10 cellular contexts compared by ENCODE assay signal in the genomic region with DNA sequence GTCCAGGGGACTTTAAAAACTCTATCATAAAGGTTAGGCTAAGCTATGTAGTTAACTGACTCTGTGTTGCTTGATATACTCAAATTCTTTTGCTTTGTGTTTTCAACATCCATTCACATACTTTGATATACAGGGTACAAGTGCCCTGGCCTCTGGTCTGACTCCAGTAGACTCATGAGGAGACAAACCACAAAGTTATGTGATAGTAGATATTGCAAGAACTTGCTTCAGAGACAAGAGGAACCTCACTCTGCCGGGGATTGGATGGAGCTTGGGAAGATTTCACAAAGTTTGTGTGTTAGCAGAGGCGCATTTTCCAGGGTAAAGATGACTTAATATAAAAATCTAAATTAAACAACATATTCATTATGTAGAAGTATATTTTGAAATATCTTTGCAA. TPM values are rescaled to one million over a fixed set of nuclear protein-coding genes. Genes with fewer than 3 reads are reported as not detected.
DNase-seq lines count a peak whose midpoint lies in the region; ATAC-seq, FAIRE-seq and TF ChIP-seq lines count a peak whose summit lies in the region.
"Had no signal": no experiment of that assay in that cellular context is flagged by ENCODE, and none has a peak within 500 bp of the region (broad histone marks: within the 10 kb centered on the region; RNA-seq: fewer than 3 reads in every experiment).

No MANE protein-coding gene starts in this region.

- no peak for TF ChIP-seq RAD21 in K562 (CRISPR knock-in tag; conservative IDR thresholded peaks at IDR 0.05 in 1 of 2, IDR thresholded peaks at IDR 0.05 in 1 of 2)

- H3K27ac Mint-ChIP-seq in CD4-positive, alpha-beta memory T cell: no peak overlapping the region

- no peaks in the 10 kb centered on the region for H3K9me1 ChIP-seq in K562 (ENCODE audit: control insufficient read depth, insufficient read depth, low read length)

- peaks cover 26% of the 10 kb centered on the region for H3K79me2 ChIP-seq in K562 (ENCODE audit: control insufficient read depth, insufficient read depth, low read length)

- TF ChIP-seq POLR2A in K562 (conservative IDR thresholded peaks at IDR 0.05): no peak
- TF ChIP-seq POLR2A in erythroblast (IDR thresholded peaks at IDR 0.05; ENCODE audit: low read length): no peak

- CTCF ChIA-PET in CD4-positive, alpha-beta memory T cell (lab: Charles Lee; ENCODE audit: partially characterized antibody): no interaction called here
- CTCF ChIA-PET in K562 (lab: Yijun Ruan, JAX; ENCODE audit: low intra/inter-chr PET ratio): no interaction called here

- H3K27me3 ChIP-seq in CD4-positive, alpha-beta memory T cell (ENCODE audit: insufficient read depth, low read length): no peaks in the 10 kb centered on the region
- H3K27me3 ChIP-seq in K562 (ENCODE audit: control insufficient read depth in 2 of 2, insufficient read depth in 2 of 2, low read length in 2 of 2): no peaks in the 10 kb centered on the region

- DNase-seq in CD4-positive, alpha-beta memory T cell: no peak
- DNase-seq in LNCaP clone FGC (ENCODE audit: low read depth) (no peak), K562 (ENCODE audit: extremely low read depth in 1 of 4, low spot score in 3 of 4) (peak in 2 of 4 experiments; percentile 17 to 31), myocyte (ENCODE audit: low read depth) (peak; percentile 31), NCI-H2029 (lab: John Stamatoyannopoulos, UW) (no peak), NCI-H2227 (lab: John Stamatoyannopoulos, UW; ENCODE audit: unreplicated experiment) (no peak), erythroblast (lab: John Stamatoyannopoulos, UW) (no peak)
- DNase-seq: NCI-H526 had no signal

- no peak for TF ChIP-seq CTCF in LNCaP clone FGC (IDR thresholded peaks at IDR 0.05; ENCODE audit: control insufficient read depth, extremely low read depth, insufficient read depth)
- TF ChIP-seq CTCF in K562 (IDR thresholded peaks at IDR 0.05 in 2 of 3, conservative IDR thresholded peaks at IDR 0.05 in 1 of 3; ENCODE audit: insufficient read depth in 2 of 3, low read depth in 1 of 3, low read length in 3 of 3): no peak

- intact Hi-C loops in CD4-positive, alpha-beta memory T cell (cut with micrococcal nuclease): loop anchor here (5.0 to 10.0 kb wide), 3 partner anchors 461 to 1651 kb away; partner anchors contain the start of genes FMO4 and KIFAP3
- intact Hi-C loops in K562 (cut with micrococcal nuclease): loop anchor here (5.0 to 10.0 kb wide), 3 partner anchors 461 to 861 kb away; partner anchors contain the start of genes KIFAP3 and SCYL3

- ATAC-seq in K562 (peak; percentile 6; the same call in 1 of the 3 replicates), HG02610 (IDR thresholded peaks at IDR 0.05; ENCODE audit: unreplicated experiment) (no peak)

- H3K4me1 Mint-ChIP-seq in CD4-positive, alpha-beta memory T cell: peaks cover 11 to 22% (median 13%) of the 10 kb centered on the region in 4 donors

- 52% methylated on average over 2 of the region's 2 CpGs for WGBS in K562 (ENCODE audit: insufficient coverage, low coverage, missing lambda C conversion rate)

- H3K9me3 ChIP-seq in CD4-positive, alpha-beta memory T cell (ENCODE audit: control insufficient read depth in 1 of 2, low read length in 2 of 2): no peaks in the 10 kb centered on the region
- no peaks in the 10 kb centered on the region for H3K9me3 ChIP-seq in K562 (replicated peaks; ENCODE audit: control insufficient read depth, insufficient read depth, low read depth, low read length)
- H3K9me3 ChIP-seq: prostate gland had no signal

- no peaks in the 10 kb centered on the region for H3K27me3 Mint-ChIP-seq in CD4-positive, alpha-beta memory T cell

- peak overlapping the region; percentile 92 for H3K27ac ChIP-seq in CD4-positive, alpha-beta memory T cell (ENCODE audit: low read depth, low read length)
- H3K27ac ChIP-seq in K562 (ENCODE audit: extremely low read depth, low read depth, low read length): no peak overlapping the region

- peak overlapping the region in 1 of 2 experiments; percentile 95; a peak in 2 of 4 replicates for H3K9ac ChIP-seq in K562 (ENCODE audit: insufficient read depth in 1 of 2, low read depth in 2 of 2, low read length in 2 of 2)

- no peak overlapping the region for H3K4me3 Mint-ChIP-seq in CD4-positive, alpha-beta memory T cell

- H4K20me1 ChIP-seq in K562 (replicated peaks; ENCODE audit: control insufficient read depth, insufficient read depth, low read length): no peaks in the 10 kb centered on the region

- peak overlapping the region; percentile 100; the same call in 1 of the 2 replicates for H2AFZ ChIP-seq in K562 (ENCODE audit: low read depth, low read length)

- BruUV-seq in K562 (replicated peaks; lab: Mats Ljungman, UMichigan): no TSS peak

- H3K4me3 ChIP-seq in CD4-positive, alpha-beta memory T cell (ENCODE audit: low read length in 2 of 2): no peak overlapping the region
- H3K4me3 ChIP-seq in LNCaP clone FGC (ENCODE audit: low read depth, low read length) (peak overlapping the region; percentile 89), K562 (peak overlapping the region; percentile 64)

- peak; percentile 51 for FAIRE-seq in K562 (lab: Jason Lieb, UNC)

- H3K9me3 Mint-ChIP-seq in CD4-positive, alpha-beta memory T cell: no peaks in the 10 kb centered on the region

- POLR2A ChIA-PET in CD4-positive, alpha-beta memory T cell (lab: Charles Lee; ENCODE audit: partially characterized antibody): no interaction called here
- POLR2A ChIA-PET in K562 (lab: Yijun Ruan, JAX): interaction anchor here (0.8 to 1.2 kb wide), 4 partner anchors 9 to 127 kb away, joined by 3 to 4 read pairs (median 3); no protein-coding TSS in a partner anchor

- in situ Hi-C loops in K562 (cut with MboI): loop anchor here (25.0 kb wide), 1 partner anchor 1079 kb away; the partner anchor contains the start of gene MYOCOS

- peaks cover 2 to 11% of the 10 kb centered on the region in 2 donors for H3K36me3 Mint-ChIP-seq in CD4-positive, alpha-beta memory T cell

- peak overlapping the region; percentile 98 for H3K4me2 ChIP-seq in K562 (ENCODE audit: insufficient read depth, low read length)

- TF ChIP-seq EP300 in K562 (IDR thresholded peaks at IDR 0.05; ENCODE audit: low read length): no peak

- H3K4me1 ChIP-seq in CD4-positive, alpha-beta memory T cell (ENCODE audit: insufficient read depth, low read length): peaks cover 27% of the 10 kb centered on the region
- peaks cover 0 to 9% of the 10 kb centered on the region in 2 experiments; a peak in 2 of 5 replicates for H3K4me1 ChIP-seq in K562 (replicated peaks in 1 of 2; ENCODE audit: control insufficient read depth in 2 of 2, insufficient read depth in 2 of 2, low read length in 2 of 2)
- H3K4me1 ChIP-seq: prostate gland had no signal

- H3K36me3 ChIP-seq in CD4-positive, alpha-beta memory T cell (ENCODE audit: insufficient read depth, low read length): no peaks in the 10 kb centered on the region
- peaks cover 11% of the 10 kb centered on the region; the same call in 1 of the 3 replicates for H3K36me3 ChIP-seq in K562 (ENCODE audit: control insufficient read depth, insufficient read depth, low read length)
- H3K36me3 ChIP-seq: prostate gland had no signal

TF ChIP-seq in K562, 482 proteins besides CTCF, POLR2A, EP300 and RAD21 (continues in another document):
- TF ChIP-seq, protein P1, sequence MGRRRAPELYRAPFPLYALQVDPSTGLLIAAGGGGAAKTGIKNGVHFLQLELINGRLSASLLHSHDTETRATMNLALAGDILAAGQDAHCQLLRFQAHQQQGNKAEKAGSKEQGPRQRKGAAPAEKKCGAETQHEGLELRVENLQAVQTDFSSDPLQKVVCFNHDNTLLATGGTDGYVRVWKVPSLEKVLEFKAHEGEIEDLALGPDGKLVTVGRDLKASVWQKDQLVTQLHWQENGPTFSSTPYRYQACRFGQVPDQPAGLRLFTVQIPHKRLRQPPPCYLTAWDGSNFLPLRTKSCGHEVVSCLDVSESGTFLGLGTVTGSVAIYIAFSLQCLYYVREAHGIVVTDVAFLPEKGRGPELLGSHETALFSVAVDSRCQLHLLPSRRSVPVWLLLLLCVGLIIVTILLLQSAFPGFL (CRISPR knock-in tag; IDR thresholded peaks at IDR 0.05): no peak
- TF ChIP-seq SMAD4 (CRISPR knock-in tag; conservative IDR thresholded peaks at IDR 0.05) (0 out of 2 replicates have a peak, but pooled peaks have one; percentile 14), CEBPB (tag; IDR thresholded peaks at IDR 0.05) (0 out of 2 replicates have a peak, but pooled peaks have one; percentile 21), RBFOX2 (IDR thresholded peaks at IDR 0.05; ENCODE audit: low read depth, low read length) (peak; percentile 55), CEBPG (CRISPR knock-in tag; IDR thresholded peaks at IDR 0.05) (peak; percentile 55; the same call in 1 of the 2 replicates), CEBPG (tag; conservative IDR thresholded peaks at IDR 0.05 in 1 of 2, IDR thresholded peaks at IDR 0.05 in 1 of 2) (peak; percentile 46 to 50; a peak in 2 of 4 replicates)

RNA-seq across cellular contexts. Expression of gene GORAB, which starts 1.4 kb away (rescaled TPM):
- total RNA-seq in CD4-positive, alpha-beta memory T cell: 10 to 100 TPM; 17.0 to 24.1 TPM
- polyA plus RNA-seq in CD4-positive, alpha-beta memory T cell: 1 to 10 TPM; 2.5 to 6.4 TPM
- total RNA-seq in K562 (2011; cell fraction: chromatin; rRNA removed; ENCODE audit: low replicate concordance): 8.7 and 27.3 TPM in 2 replicates
- 5.5 and 9.7 TPM in 2 replicates for total RNA-seq in K562 (2011; cell fraction: nucleolus; rRNA removed)
- total RNA-seq in K562 (2011; cell fraction: nucleoplasm; rRNA removed): 9.6 and 14.4 TPM in 2 replicates
- total RNA-seq in K562 (2014; rRNA removed): 6.6 and 7.1 TPM in 2 replicates
- total RNA-seq in K562 (2014; rRNA removed; fragmentation: Illumina TruSeq; extraction: Trizol): 10.7 and 12.9 TPM in 2 replicates
- 11.1 and 13.2 TPM in 2 replicates for total RNA-seq in K562 (2015; rRNA removed; fragmentation: Illumina TruSeq; extraction: Trizol)
- 7.0 and 7.1 TPM in 2 replicates for total RNA-seq in K562 (2021)
- polyA plus RNA-seq in K562 (2011; rRNA removed): 12.9 and 14.8 TPM in 2 replicates
- 1.1 and 4.0 TPM in 2 replicates for polyA plus RNA-seq in K562 (2011; cell fraction: cytosol; rRNA removed)
- 21.4 and 30.0 TPM in 2 replicates for polyA plus RNA-seq in K562 (2011; cell fraction: nucleus; rRNA removed)
- polyA plus RNA-seq in K562 (2012): 6.8 and 12.2 TPM in 2 replicates
- 11.0 and 12.4 TPM in 2 replicates for polyA plus RNA-seq in K562 (2014; fragmentation: Illumina TruSeq; extraction: Trizol)
- 1 to 10 TPM; 4.4 to 8.9 TPM for polyA plus RNA-seq in K562 (2014; fragmentation: Nextera tagmentation; extraction: Ambion mirVana)
- 7.5 and 8.6 TPM in 2 replicates for polyA plus RNA-seq in K562 (2014; rRNA removed)
- polyA minus RNA-seq in K562 (2011; rRNA and poly(A)+ RNA removed): 15.1 and 17.2 TPM in 2 replicates
- polyA minus RNA-seq in K562 (2011; cell fraction: cytosol; rRNA and poly(A)+ RNA removed): 2.7 and 4.4 TPM in 2 replicates
- polyA minus RNA-seq in K562 (2011; cell fraction: nucleus; rRNA and poly(A)+ RNA removed): 10.4 and 18.7 TPM in 2 replicates
- 14.0 and 18.8 TPM in 2 replicates for total RNA-seq in myocyte
- polyA plus RNA-seq in myocyte (2012): 7.5 TPM

Comparison
In these comparisons a context has a peak if more than half of its experiments do, and no peak if none do; other contexts are left out.
1. H3K4me3 ChIP-seq: peak in LNCaP clone FGC (single experiment) and K562 (single experiment); none in CD4-positive, alpha-beta memory T cell (0 of 2).